In the genomic region with DNA sequence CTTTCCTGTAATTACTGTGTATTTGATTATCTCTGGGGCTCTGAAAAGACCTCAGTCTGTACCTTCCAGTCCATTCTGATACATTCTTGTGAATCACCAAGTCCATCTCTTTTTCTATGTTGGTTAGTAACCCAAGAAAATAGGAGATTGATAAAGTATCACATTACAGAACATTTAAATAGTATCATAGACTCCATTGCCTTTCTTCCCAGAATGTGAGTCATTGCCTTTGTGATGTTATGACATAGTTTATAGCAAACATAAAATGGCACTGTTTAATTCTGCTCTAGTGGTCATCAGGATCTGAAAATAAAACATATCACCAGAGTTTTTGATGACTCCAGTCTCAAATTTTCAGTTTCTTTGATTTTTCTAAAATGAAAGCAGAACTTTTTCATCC, we compare ENCODE assay signal across 17 cellular contexts.
DNase-seq lines count a peak whose midpoint lies in the region; ATAC-seq and TF ChIP-seq lines count a peak whose summit lies in the region.
"Had no signal": no experiment of that assay in that cellular context is flagged by ENCODE, and none has a peak within 500 bp of the region (broad histone marks: within the 10 kb centered on the region; RNA-seq: fewer than 3 reads in every experiment).

No MANE protein-coding gene starts in this region.

- no peak for TF ChIP-seq CTCF in Calu3 (IDR thresholded peaks at IDR 0.05; ENCODE audit: unreplicated experiment)
- no peak for TF ChIP-seq CTCF in choroid plexus epithelial cell (conservative IDR thresholded peaks at IDR 0.05; ENCODE audit: low read depth, low read length)
- no peak for TF ChIP-seq CTCF in mucosa of descending colon (IDR thresholded peaks at IDR 0.05)

- intact Hi-C loops in Calu3 (cut with micrococcal nuclease; ENCODE audit: unreplicated experiment): no loop called here
- intact Hi-C loops in mucosa of descending colon (cut with DNase I, micrococcal nuclease): no loop called here

- H3K36me3 Mint-ChIP-seq in Calu3 (ENCODE audit: insufficient read depth, unreplicated experiment): peaks cover 4% of the 10 kb centered on the region
- H3K36me3 Mint-ChIP-seq: CD4-positive, alpha-beta memory T cell had no signal

- H3K4me1 ChIP-seq in mucosa of descending colon (ENCODE audit: low read depth): no peaks in the 10 kb centered on the region
- H3K4me1 ChIP-seq: A549, BLaER1, HAP-1 had no signal

- ATAC-seq in mucosa of descending colon (no peak), HG02938 (IDR thresholded peaks at IDR 0.05; ENCODE audit: unreplicated experiment) (no peak)
- ATAC-seq: A549, PC-3 had no signal

- no TSS peak for BruUV-seq in Calu3 (replicated peaks; lab: Mats Ljungman, UMichigan)

- H3K36me3 ChIP-seq in mucosa of descending colon (ENCODE audit: low read depth): no peaks in the 10 kb centered on the region
- H3K36me3 ChIP-seq: HAP-1 had no signal

- H3K9me3 ChIP-seq in mucosa of descending colon: no peaks in the 10 kb centered on the region
- H3K9me3 ChIP-seq: A549, BLaER1, HAP-1 had no signal

- H3K4me3 Mint-ChIP-seq in Calu3 (ENCODE audit: low read depth, unreplicated experiment): no peak overlapping the region
- H3K4me3 Mint-ChIP-seq: CD4-positive, alpha-beta memory T cell had no signal

- H3K27me3 Mint-ChIP-seq in Calu3 (ENCODE audit: unreplicated experiment): no peaks in the 10 kb centered on the region
- H3K27me3 Mint-ChIP-seq: CD4-positive, alpha-beta memory T cell had no signal

- H3K4me1 Mint-ChIP-seq in Calu3 (ENCODE audit: low read depth, unreplicated experiment): peaks cover 17% of the 10 kb centered on the region
- H3K4me1 Mint-ChIP-seq: CD4-positive, alpha-beta memory T cell had no signal

- DNase-seq in Calu3 (no peak), amniotic epithelial cell (ENCODE audit: low read depth) (peak; percentile 16), choroid plexus epithelial cell (ENCODE audit: low read depth) (peak; percentile 61), renal cortical epithelial cell (ENCODE audit: low read depth) (peak; percentile 57), mucosa of descending colon (no peak), OCI-M1 (lab: John Stamatoyannopoulos, UW) (no peak)
- DNase-seq: CD4-positive, alpha-beta memory T cell; NCI-H1105; NCI-H510A; NCI-H748 treated with DMSO at 0.1 percent for 48 hours; PC-3; RPMI8226; SHP77 treated with DMSO at 0.1 percent for 48 hours had no signal

- no peaks in the 10 kb centered on the region for H3K9me3 Mint-ChIP-seq in Calu3 (ENCODE audit: low read depth, unreplicated experiment)

- H3K27ac Mint-ChIP-seq in Calu3 (ENCODE audit: unreplicated experiment): peak overlapping the region; percentile 61
- H3K27ac Mint-ChIP-seq: CD4-positive, alpha-beta memory T cell had no signal

- no peak overlapping the region for H3K4me3 ChIP-seq in choroid plexus epithelial cell (ENCODE audit: low read depth, low read length)
- H3K4me3 ChIP-seq in mucosa of descending colon: no peak overlapping the region
- H3K4me3 ChIP-seq: A549, BLaER1, HAP-1 had no signal

- CTCF ChIA-PET in Calu3 (lab: Charles Lee): no interaction called here

Comparison
In these comparisons a context has a peak if more than half of its experiments do, and no peak if none do; other contexts are left out.
1. DNase-seq: peak in amniotic epithelial cell (single experiment), choroid plexus epithelial cell (single experiment) and renal cortical epithelial cell (single experiment); none in Calu3 (single experiment), mucosa of descending colon (0 of 3) and OCI-M1 (single experiment).